ENCODE assay signal across 31 cellular contexts in the genomic region with DNA sequence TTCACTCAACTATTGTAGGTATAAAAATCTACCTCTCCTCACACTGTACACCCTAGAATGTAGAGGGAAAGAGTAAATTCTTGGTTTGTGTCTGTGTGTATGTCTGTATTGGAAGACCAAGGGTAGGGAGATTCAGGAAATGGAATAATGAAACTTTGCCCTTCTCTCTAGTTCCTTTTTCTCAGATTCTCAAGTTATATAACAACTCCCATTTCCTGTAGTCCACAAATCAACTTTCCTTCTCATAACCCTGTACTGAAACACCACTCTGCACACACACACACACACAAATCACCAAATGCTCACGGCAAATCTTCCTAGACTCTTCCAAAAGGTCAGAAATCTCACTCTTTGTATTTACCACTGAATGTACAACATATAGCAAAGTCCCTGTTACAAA.
"Had no signal": no experiment of that assay in that cellular context is flagged by ENCODE, and none has a peak within 500 bp of the region (broad histone marks: within the 10 kb centered on the region; RNA-seq: fewer than 3 reads in every experiment).

No MANE protein-coding gene starts in this region.

- H3K27ac Mint-ChIP-seq: activated CD4-positive, alpha-beta memory T cell treated with anti-CD3 and anti-CD28 coated beads for 36 hours; activated CD4-positive, alpha-beta T cell treated with anti-CD3 and anti-CD28 coated beads for 36 hours; activated CD4-positive, alpha-beta T cell treated with anti-CD3 and anti-CD28 coated beads, Interleukin-2, amount 10 ng/mL, durations not matched to agents 24 days and 14 days; activated CD8-positive, alpha-beta memory T cell treated with anti-CD3 and anti-CD28 coated beads, Interleukin-2, amount 10 ng/mL, durations not matched to agents 7 days and 5 days; activated CD8-positive, alpha-beta T cell treated with anti-CD3 and anti-CD28 coated beads, Interleukin-2, amount 10 ng/mL, durations not matched to agents 7 days and 5 days; activated naive CD4-positive, alpha-beta T cell treated with anti-CD3 and anti-CD28 coated beads, Interleukin-2, amount 10 ng/mL, durations not matched to agents 7 days and 5 days; activated naive CD4-positive, alpha-beta T cell treated with anti-CD3 and anti-CD28 coated beads, Interleukin-2, amount 50 U/mL, for 72 hours; activated naive CD8-positive, alpha-beta T cell treated with anti-CD3 and anti-CD28 coated beads, Interleukin-2, amount 10 ng/mL, durations not matched to agents 7 days and 5 days; activated T-cell treated with anti-CD3 and anti-CD28 coated beads, Interleukin-2, amount 50 U/mL, for 72 hours; dendritic cell treated with granulocyte-macrophage colony-stimulating factor and Interleukin-4, amounts not matched to agents 40 ng/mL and 50 ng/mL, for 4 days; endodermal cell; T-helper 2 cell treated with Interferon-gamma antibody and Interleukin-4, amounts not matched to agents 5 μg/mL and 100 μg/mL, for 36 hours had no signal

- DNase-seq: activated CD4-positive, alpha-beta memory T cell treated with anti-CD3 and anti-CD28 coated beads for 36 hours; activated CD4-positive, alpha-beta T cell treated with anti-CD3 and anti-CD28 coated beads for 36 hours; activated CD4-positive, alpha-beta T cell treated with anti-CD3 and anti-CD28 coated beads, Interleukin-2, amount 10 ng/mL, durations not matched to agents 24 days and 14 days; activated CD4-positive, CD25-positive, alpha-beta regulatory T cell; activated CD4-positive, CD25-positive, alpha-beta regulatory T cell treated with anti-CD3 and anti-CD28 coated beads, Interleukin-2, amount 50 U/mL, for 72 hours; activated CD8-positive, alpha-beta memory T cell treated with anti-CD3 and anti-CD28 coated beads, Interleukin-2, amount 10 ng/mL, durations not matched to agents 7 days and 5 days; activated CD8-positive, alpha-beta memory T cell treated with anti-CD3 and anti-CD28 coated beads, Interleukin-2, amount 50 U/mL, for 4 hours; activated CD8-positive, alpha-beta T cell treated with anti-CD3 and anti-CD28 coated beads, Interleukin-2, amount 10 ng/mL, durations not matched to agents 7 days and 5 days; activated gamma-delta T cell; activated naive CD4-positive, alpha-beta T cell; activated naive CD4-positive, alpha-beta T cell treated with anti-CD3 and anti-CD28 coated beads, Interleukin-2, amount 10 ng/mL, durations not matched to agents 7 days and 5 days; activated naive CD8-positive, alpha-beta T cell treated with anti-CD3 and anti-CD28 coated beads, Interleukin-2, amount 10 ng/mL, durations not matched to agents 7 days and 5 days; activated T-cell treated with anti-CD3 and anti-CD28 coated beads, Interleukin-2, amount 50 U/mL, for 1 hour; activated T-cell treated with anti-CD3 and anti-CD28 coated beads, Interleukin-2, amount 50 U/mL, for 72 hours; brain microvascular endothelial cell; dorsolateral prefrontal cortex; effector memory CD4-positive, alpha-beta T cell; endodermal cell; foreskin fibroblast; head of caudate nucleus; hippocampal formation; T1000 had no signal

- ATAC-seq: activated CD4-positive, alpha-beta T cell treated with anti-CD3 and anti-CD28 coated beads for 36 hours; activated CD8-positive, alpha-beta memory T cell treated with anti-CD3 and anti-CD28 coated beads, Interleukin-2, amount 10 ng/mL, durations not matched to agents 7 days and 5 days; activated CD8-positive, alpha-beta T cell treated with anti-CD3 and anti-CD28 coated beads, Interleukin-2, amount 10 ng/mL, durations not matched to agents 7 days and 5 days; activated naive CD4-positive, alpha-beta T cell treated with anti-CD3 and anti-CD28 coated beads, Interleukin-2, amount 50 U/mL, for 72 hours; activated T-cell treated with anti-CD3 and anti-CD28 coated beads, Interleukin-2, amount 50 U/mL, for 72 hours; esophagus mucosa had no signal

- H3K4me3 Mint-ChIP-seq: activated CD4-positive, alpha-beta memory T cell treated with anti-CD3 and anti-CD28 coated beads for 36 hours; activated CD4-positive, alpha-beta T cell treated with anti-CD3 and anti-CD28 coated beads for 36 hours; activated CD4-positive, alpha-beta T cell treated with anti-CD3 and anti-CD28 coated beads, Interleukin-2, amount 10 ng/mL, durations not matched to agents 24 days and 14 days; activated CD8-positive, alpha-beta memory T cell treated with anti-CD3 and anti-CD28 coated beads, Interleukin-2, amount 10 ng/mL, durations not matched to agents 7 days and 5 days; activated CD8-positive, alpha-beta T cell treated with anti-CD3 and anti-CD28 coated beads, Interleukin-2, amount 10 ng/mL, durations not matched to agents 7 days and 5 days; activated naive CD4-positive, alpha-beta T cell treated with anti-CD3 and anti-CD28 coated beads, Interleukin-2, amount 10 ng/mL, durations not matched to agents 7 days and 5 days; activated naive CD8-positive, alpha-beta T cell treated with anti-CD3 and anti-CD28 coated beads, Interleukin-2, amount 10 ng/mL, durations not matched to agents 7 days and 5 days; activated T-cell treated with anti-CD3 and anti-CD28 coated beads, Interleukin-2, amount 50 U/mL, for 72 hours; central memory CD8-positive, alpha-beta T cell; dendritic cell treated with granulocyte-macrophage colony-stimulating factor and Interleukin-4, amounts not matched to agents 40 ng/mL and 50 ng/mL, for 4 days; endodermal cell; T-helper 2 cell treated with Interferon-gamma antibody and Interleukin-4, amounts not matched to agents 5 μg/mL and 100 μg/mL, for 36 hours had no signal

- H3K36me3 Mint-ChIP-seq: activated CD4-positive, alpha-beta memory T cell treated with anti-CD3 and anti-CD28 coated beads for 36 hours; activated CD8-positive, alpha-beta memory T cell treated with anti-CD3 and anti-CD28 coated beads, Interleukin-2, amount 10 ng/mL, durations not matched to agents 7 days and 5 days; activated naive CD4-positive, alpha-beta T cell treated with anti-CD3 and anti-CD28 coated beads, Interleukin-2, amount 10 ng/mL, durations not matched to agents 7 days and 5 days; activated naive CD4-positive, alpha-beta T cell treated with anti-CD3 and anti-CD28 coated beads, Interleukin-2, amount 50 U/mL, for 72 hours; activated naive CD8-positive, alpha-beta T cell treated with anti-CD3 and anti-CD28 coated beads, Interleukin-2, amount 10 ng/mL, durations not matched to agents 7 days and 5 days had no signal

- H3K4me3 ChIP-seq: ascending aorta, coronary artery, dorsolateral prefrontal cortex had no signal

- H3K27me3 Mint-ChIP-seq: activated CD4-positive, alpha-beta memory T cell treated with anti-CD3 and anti-CD28 coated beads for 36 hours; activated CD4-positive, alpha-beta T cell treated with anti-CD3 and anti-CD28 coated beads for 36 hours; activated CD4-positive, alpha-beta T cell treated with anti-CD3 and anti-CD28 coated beads, Interleukin-2, amount 10 ng/mL, durations not matched to agents 24 days and 14 days; activated CD8-positive, alpha-beta memory T cell treated with anti-CD3 and anti-CD28 coated beads, Interleukin-2, amount 10 ng/mL, durations not matched to agents 7 days and 5 days; activated naive CD4-positive, alpha-beta T cell treated with anti-CD3 and anti-CD28 coated beads, Interleukin-2, amount 10 ng/mL, durations not matched to agents 7 days and 5 days; activated naive CD8-positive, alpha-beta T cell treated with anti-CD3 and anti-CD28 coated beads, Interleukin-2, amount 10 ng/mL, durations not matched to agents 7 days and 5 days; central memory CD8-positive, alpha-beta T cell; dendritic cell treated with granulocyte-macrophage colony-stimulating factor and Interleukin-4, amounts not matched to agents 40 ng/mL and 50 ng/mL, for 4 days had no signal

- H3K4me1 Mint-ChIP-seq: activated CD4-positive, alpha-beta T cell treated with anti-CD3 and anti-CD28 coated beads for 36 hours; activated CD4-positive, alpha-beta T cell treated with anti-CD3 and anti-CD28 coated beads, Interleukin-2, amount 10 ng/mL, durations not matched to agents 24 days and 14 days; activated CD8-positive, alpha-beta memory T cell treated with anti-CD3 and anti-CD28 coated beads, Interleukin-2, amount 10 ng/mL, durations not matched to agents 7 days and 5 days; activated naive CD4-positive, alpha-beta T cell treated with anti-CD3 and anti-CD28 coated beads, Interleukin-2, amount 10 ng/mL, durations not matched to agents 7 days and 5 days; activated naive CD8-positive, alpha-beta T cell treated with anti-CD3 and anti-CD28 coated beads, Interleukin-2, amount 10 ng/mL, durations not matched to agents 7 days and 5 days; central memory CD8-positive, alpha-beta T cell; endodermal cell had no signal

- H3K36me3 ChIP-seq: ascending aorta, brain microvascular endothelial cell had no signal

- FAIRE-seq: bronchial epithelial cell, frontal cortex had no signal

- H3K9me3 Mint-ChIP-seq: activated naive CD8-positive, alpha-beta T cell treated with anti-CD3 and anti-CD28 coated beads, Interleukin-2, amount 10 ng/mL, durations not matched to agents 7 days and 5 days had no signal

- H3K27ac ChIP-seq: ascending aorta, brain microvascular endothelial cell, coronary artery, dorsolateral prefrontal cortex had no signal

- H3K4me1 ChIP-seq: ascending aorta had no signal

- H3K27me3 ChIP-seq: ascending aorta, brain microvascular endothelial cell had no signal
